1 cellular context compared by ENCODE assay signal in genomic region chr6:89970072-89970471, GRCh38.
TF ChIP-seq lines count a peak whose summit lies in the region.

No MANE protein-coding gene starts in this region.

TF ChIP-seq in GM23338, 12 proteins besides CTCF, POLR2A, EP300 and RAD21 (continued from another document):
- TF ChIP-seq REST (IDR thresholded peaks at IDR 0.05; ENCODE audit: unreplicated experiment) (no peak), POLR2AphosphoS5 (IDR thresholded peaks at IDR 0.05; ENCODE audit: low read depth) (no peak), ETS1 (IDR thresholded peaks at IDR 0.05) (no peak), ZNF114 (CRISPR knock-in tag; IDR thresholded peaks at IDR 0.05) (no peak), CREB1 (CRISPR knock-in tag; IDR thresholded peaks at IDR 0.05; ENCODE audit: low read depth) (no peak)
- TF ChIP-seq, protein P1, sequence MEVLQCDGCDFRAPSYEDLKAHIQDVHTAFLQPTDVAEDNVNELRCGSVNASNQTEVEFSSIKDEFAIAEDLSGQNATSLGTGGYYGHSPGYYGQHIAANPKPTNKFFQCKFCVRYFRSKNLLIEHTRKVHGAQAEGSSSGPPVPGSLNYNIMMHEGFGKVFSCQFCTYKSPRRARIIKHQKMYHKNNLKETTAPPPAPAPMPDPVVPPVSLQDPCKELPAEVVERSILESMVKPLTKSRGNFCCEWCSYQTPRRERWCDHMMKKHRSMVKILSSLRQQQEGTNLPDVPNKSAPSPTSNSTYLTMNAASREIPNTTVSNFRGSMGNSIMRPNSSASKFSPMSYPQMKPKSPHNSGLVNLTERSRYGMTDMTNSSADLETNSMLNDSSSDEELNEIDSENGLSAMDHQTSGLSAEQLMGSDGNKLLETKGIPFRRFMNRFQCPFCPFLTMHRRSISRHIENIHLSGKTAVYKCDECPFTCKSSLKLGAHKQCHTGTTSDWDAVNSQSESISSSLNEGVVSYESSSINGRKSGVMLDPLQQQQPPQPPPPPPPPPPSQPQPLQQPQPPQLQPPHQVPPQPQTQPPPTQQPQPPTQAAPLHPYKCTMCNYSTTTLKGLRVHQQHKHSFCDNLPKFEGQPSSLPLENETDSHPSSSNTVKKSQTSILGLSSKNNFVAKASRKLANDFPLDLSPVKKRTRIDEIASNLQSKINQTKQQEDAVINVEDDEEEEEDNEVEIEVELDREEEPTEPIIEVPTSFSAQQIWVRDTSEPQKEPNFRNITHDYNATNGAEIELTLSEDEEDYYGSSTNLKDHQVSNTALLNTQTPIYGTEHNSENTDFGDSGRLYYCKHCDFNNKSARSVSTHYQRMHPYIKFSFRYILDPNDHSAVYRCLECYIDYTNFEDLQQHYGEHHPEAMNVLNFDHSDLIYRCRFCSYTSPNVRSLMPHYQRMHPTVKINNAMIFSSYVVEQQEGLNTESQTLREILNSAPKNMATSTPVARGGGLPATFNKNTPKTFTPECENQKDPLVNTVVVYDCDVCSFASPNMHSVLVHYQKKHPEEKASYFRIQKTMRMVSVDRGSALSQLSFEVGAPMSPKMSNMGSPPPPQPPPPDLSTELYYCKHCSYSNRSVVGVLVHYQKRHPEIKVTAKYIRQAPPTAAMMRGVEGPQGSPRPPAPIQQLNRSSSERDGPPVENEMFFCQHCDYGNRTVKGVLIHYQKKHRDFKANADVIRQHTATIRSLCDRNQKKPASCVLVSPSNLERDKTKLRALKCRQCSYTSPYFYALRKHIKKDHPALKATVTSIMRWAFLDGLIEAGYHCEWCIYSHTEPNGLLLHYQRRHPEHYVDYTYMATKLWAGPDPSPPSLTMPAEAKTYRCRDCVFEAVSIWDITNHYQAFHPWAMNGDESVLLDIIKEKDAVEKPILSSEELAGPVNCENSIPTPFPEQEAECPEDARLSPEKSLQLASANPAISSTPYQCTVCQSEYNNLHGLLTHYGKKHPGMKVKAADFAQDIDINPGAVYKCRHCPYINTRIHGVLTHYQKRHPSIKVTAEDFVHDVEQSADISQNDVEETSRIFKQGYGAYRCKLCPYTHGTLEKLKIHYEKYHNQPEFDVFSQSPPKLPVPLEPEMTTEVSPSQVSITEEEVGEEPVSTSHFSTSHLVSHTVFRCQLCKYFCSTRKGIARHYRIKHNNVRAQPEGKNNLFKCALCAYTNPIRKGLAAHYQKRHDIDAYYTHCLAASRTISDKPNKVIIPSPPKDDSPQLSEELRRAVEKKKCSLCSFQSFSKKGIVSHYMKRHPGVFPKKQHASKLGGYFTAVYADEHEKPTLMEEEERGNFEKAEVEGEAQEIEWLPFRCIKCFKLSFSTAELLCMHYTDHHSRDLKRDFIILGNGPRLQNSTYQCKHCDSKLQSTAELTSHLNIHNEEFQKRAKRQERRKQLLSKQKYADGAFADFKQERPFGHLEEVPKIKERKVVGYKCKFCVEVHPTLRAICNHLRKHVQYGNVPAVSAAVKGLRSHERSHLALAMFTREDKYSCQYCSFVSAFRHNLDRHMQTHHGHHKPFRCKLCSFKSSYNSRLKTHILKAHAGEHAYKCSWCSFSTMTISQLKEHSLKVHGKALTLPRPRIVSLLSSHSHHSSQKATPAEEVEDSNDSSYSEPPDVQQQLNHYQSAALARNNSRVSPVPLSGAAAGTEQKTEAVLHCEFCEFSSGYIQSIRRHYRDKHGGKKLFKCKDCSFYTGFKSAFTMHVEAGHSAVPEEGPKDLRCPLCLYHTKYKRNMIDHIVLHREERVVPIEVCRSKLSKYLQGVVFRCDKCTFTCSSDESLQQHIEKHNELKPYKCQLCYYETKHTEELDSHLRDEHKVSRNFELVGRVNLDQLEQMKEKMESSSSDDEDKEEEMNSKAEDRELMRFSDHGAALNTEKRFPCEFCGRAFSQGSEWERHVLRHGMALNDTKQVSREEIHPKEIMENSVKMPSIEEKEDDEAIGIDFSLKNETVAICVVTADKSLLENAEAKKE (CRISPR knock-in tag; IDR thresholded peaks at IDR 0.05), result no peak
